Comparison of ENCODE assay signal across 17 cellular contexts in genomic region chr7:157558516-157558874, GRCh38.
A peak's percentile ranks its signal among the peaks of the same experiment; 100 is the strongest.
DNase-seq lines count a peak whose midpoint lies in the region; ATAC-seq and TF ChIP-seq lines count a peak whose summit lies in the region.
"Had no signal": no experiment of that assay in that cellular context is flagged by ENCODE, and none has a peak within 500 bp of the region (broad histone marks: within the 10 kb centered on the region; RNA-seq: fewer than 3 reads in every experiment).

No MANE protein-coding gene starts in this region.

- H3K27me3 ChIP-seq in heart right ventricle (no peaks in the 10 kb centered on the region), RWPE2 (ENCODE audit: insufficient read depth, poor library complexity, severe bottlenecking) (no peaks in the 10 kb centered on the region), lower lobe of right lung (ENCODE audit: low read depth) (no peaks in the 10 kb centered on the region), suprapubic skin (no peaks in the 10 kb centered on the region)

- H3K4me3 ChIP-seq in heart right ventricle (no peak overlapping the region), RWPE2 (ENCODE audit: severe bottlenecking) (no peak overlapping the region), lower lobe of right lung (no peak overlapping the region), suprapubic skin (no peak overlapping the region)
- H3K4me3 ChIP-seq: A549, K562 had no signal

- H3K36me3 Mint-ChIP-seq in T-helper 17 cell (ENCODE audit: low read depth): no peaks in the 10 kb centered on the region

- H3K4me1 ChIP-seq in heart right ventricle (no peaks in the 10 kb centered on the region), RWPE2 (ENCODE audit: insufficient read depth, poor library complexity, severe bottlenecking) (no peaks in the 10 kb centered on the region), lower lobe of right lung (no peaks in the 10 kb centered on the region), suprapubic skin (no peaks in the 10 kb centered on the region)

- H3K36me3 ChIP-seq in heart right ventricle (peaks cover 0 to 11% (median 0%) of the 10 kb centered on the region in 9 donors), RWPE2 (ENCODE audit: low read depth) (no peaks in the 10 kb centered on the region), lower lobe of right lung (no peaks in the 10 kb centered on the region), suprapubic skin (no peaks in the 10 kb centered on the region)

- H3K9me3 ChIP-seq in heart right ventricle (no peaks in the 10 kb centered on the region), RWPE2 (ENCODE audit: severe bottlenecking) (peaks cover 4% of the 10 kb centered on the region), lower lobe of right lung (no peaks in the 10 kb centered on the region), suprapubic skin (no peaks in the 10 kb centered on the region), T-helper 17 cell (ENCODE audit: control insufficient read depth, low read length, poor library complexity, severe bottlenecking) (no peaks in the 10 kb centered on the region)
- H3K9me3 ChIP-seq: A549 had no signal

- H3K27ac ChIP-seq in heart right ventricle (no peak overlapping the region), RWPE2 (ENCODE audit: poor library complexity, severe bottlenecking) (no peak overlapping the region), lower lobe of right lung (no peak overlapping the region), suprapubic skin (no peak overlapping the region)
- H3K27ac ChIP-seq: A549 had no signal

- intact Hi-C loops in Right ventricle myocardium inferior (cut with DNase I) (no loop called here), heart right ventricle (cut with DNase I) (loop anchor here in 1 of 10 donors (10.0 kb wide), 1 partner anchor 304 kb away; no protein-coding TSS in a partner anchor), lower lobe of right lung (cut with DNase I) (no loop called here)

- no peak for ATAC-seq in Right ventricle myocardium inferior
- ATAC-seq in heart right ventricle: no peak
- no peak for ATAC-seq in RWPE2 (ENCODE audit: low read depth)
- no peak for ATAC-seq in lower lobe of right lung
- no peak for ATAC-seq in omental fat pad (ENCODE audit: low FRiP score)
- ATAC-seq in T-helper 17 cell: no peak
- ATAC-seq: A549 had no signal

- TF ChIP-seq EP300 in suprapubic skin (IDR thresholded peaks at IDR 0.05): no peak

- no peak overlapping the region for H3K4me3 Mint-ChIP-seq in T-helper 17 cell

- no peak overlapping the region for H3K27ac Mint-ChIP-seq in T-helper 17 cell

- no peaks in the 10 kb centered on the region for H3K4me1 Mint-ChIP-seq in T-helper 17 cell

- H3K27me3 Mint-ChIP-seq in T-helper 17 cell: no peaks in the 10 kb centered on the region

- 74 to 79% methylated on average over 9 of the region's 9 CpGs for WGBS in heart right ventricle, 2 donors
- no CpG with 5 or more reads among the region's 9 CpGs for WGBS in suprapubic skin

- TF ChIP-seq CTCF in heart right ventricle (IDR thresholded peaks at IDR 0.05) (no peak), RWPE2 (IDR thresholded peaks at IDR 0.05; ENCODE audit: poor library complexity, severe bottlenecking) (no peak), lower lobe of right lung (IDR thresholded peaks at IDR 0.05) (no peak), suprapubic skin (IDR thresholded peaks at IDR 0.05) (no peak), omental fat pad (IDR thresholded peaks at IDR 0.05) (no peak)

- no peak for TF ChIP-seq POLR2A in suprapubic skin (IDR thresholded peaks at IDR 0.05)

- peak; percentile 66 for DNase-seq in Right ventricle myocardium inferior (ENCODE audit: missing footprints)
- no peak for DNase-seq in heart right ventricle
- DNase-seq in RWPE2 (ENCODE audit: low spot score): peak; percentile 52
- peak; percentile 35 for DNase-seq in lower lobe of right lung
- DNase-seq in suprapubic skin (ENCODE audit: low spot score in 2 of 2): peak; percentile 22 to 40
- no peak for DNase-seq in NCI-H1417 (lab: John Stamatoyannopoulos, UW)
- no peak for DNase-seq in omental fat pad (ENCODE audit: low spot score)
- DNase-seq in T-helper 17 cell: no peak
- DNase-seq: C1 segment of cervical spinal cord, DMS79 treated with DMSO at 0.1 percent for 48 hours, NCI-H1417 treated with DMSO at 0.1 percent for 48 hours, NCI-H1930, NCI-H345, NCI-H524 treated with DMSO at 0.1 percent for 48 hours, SIG-M5 had no signal

Comparison
In these comparisons a context has a peak if more than half of its experiments do, and no peak if none do; other contexts are left out.
1. DNase-seq: peak in Right ventricle myocardium inferior (single experiment), RWPE2 (single experiment), lower lobe of right lung (single experiment) and suprapubic skin (2 of 2); none in heart right ventricle (0 of 2), NCI-H1417 (0 of 3), omental fat pad (single experiment) and T-helper 17 cell (0 of 3).